Comparison of ENCODE assay signal across 26 cellular contexts in the genomic region with DNA sequence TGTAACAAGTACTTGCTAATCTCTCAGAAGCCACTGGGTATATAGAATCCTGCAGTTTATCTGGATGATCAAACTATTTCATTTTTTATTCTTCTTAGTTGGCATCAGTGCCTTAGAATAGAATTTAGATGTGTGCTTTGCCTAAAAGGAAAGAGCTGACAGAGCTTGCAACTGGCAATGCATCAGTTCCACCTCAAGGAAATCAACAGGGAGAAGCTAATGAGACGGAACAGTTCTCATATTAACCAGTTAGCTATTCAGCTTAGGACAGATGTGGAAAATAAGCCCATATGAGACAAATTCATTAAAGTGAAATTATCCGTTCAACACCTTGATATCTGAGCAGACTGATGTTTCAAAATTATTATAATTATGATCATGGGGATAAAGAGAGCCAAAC.
DNase-seq lines count a peak whose midpoint lies in the region; ATAC-seq and TF ChIP-seq lines count a peak whose summit lies in the region.
"Had no signal": no experiment of that assay in that cellular context is flagged by ENCODE, and none has a peak within 500 bp of the region (broad histone marks: within the 10 kb centered on the region; RNA-seq: fewer than 3 reads in every experiment).

No MANE protein-coding gene starts in this region.

- H4K20me1 ChIP-seq in mammary epithelial cell (ENCODE audit: insufficient read depth, low read length) = no peaks in the 10 kb centered on the region
- H4K20me1 ChIP-seq: BLaER1 treated with 17β-estradiol and CSF1 and Interleukin-3, amounts not matched to agents 10 nM and 100 nM had no signal

- no peaks in the 10 kb centered on the region for H3K27me3 Mint-ChIP-seq in naive thymus-derived CD4-positive, alpha-beta T cell
- no peaks in the 10 kb centered on the region for H3K27me3 Mint-ChIP-seq in activated CD8-positive, alpha-beta memory T cell treated with anti-CD3 and anti-CD28 coated beads, Interleukin-2, amount 10 ng/mL, durations not matched to agents 7 days and 5 days
- H3K27me3 Mint-ChIP-seq: CD4-positive, alpha-beta memory T cell had no signal

- H3K4me2 ChIP-seq in mammary epithelial cell (ENCODE audit: insufficient read depth, low read depth, low read length) = no peak overlapping the region
- H3K4me2 ChIP-seq: BLaER1 treated with 17β-estradiol and CSF1 and Interleukin-3, amounts not matched to agents 10 nM and 100 nM; SK-N-SH had no signal

- no TSS peak for BruUV-seq in mammary epithelial cell (replicated peaks; lab: Mats Ljungman, UMichigan)

- DNase-seq in Caki2 (ENCODE audit: low read depth) = peak; percentile 32
- DNase-seq in DMS79 (lab: John Stamatoyannopoulos, UW) = peak; percentile 29
- no peak for DNase-seq in mammary epithelial cell
- DNase-seq in naive thymus-derived CD4-positive, alpha-beta T cell = no peak
- no peak for DNase-seq in activated naive CD4-positive, alpha-beta T cell treated with anti-CD3 and anti-CD28 coated beads, Interleukin-2, amount 50 U/mL, for 72 hours (ENCODE audit: low spot score in 2 of 2)
- no peak for DNase-seq in uterus
- no peak for DNase-seq in activated CD8-positive, alpha-beta memory T cell treated with anti-CD3 and anti-CD28 coated beads, Interleukin-2, amount 10 ng/mL, durations not matched to agents 7 days and 5 days
- DNase-seq: ACHN; Calu3; CD4-positive, alpha-beta memory T cell; DMS153; GDM1; H7; HFFc6; MM.1S; NCI-H1048; NCI-H1417 treated with DMSO at 0.1 percent for 48 hours; NCI-H524; NCI-H774; NK-92 treated with Interleukin-12 subunit alpha and Interleukin-12 subunit beta, amount 100 ng/mL, for 24 hours; SIG-M5; SK-N-SH had no signal

- peaks cover 5% of the 10 kb centered on the region for H3K4me1 ChIP-seq in mammary epithelial cell (ENCODE audit: insufficient read depth, low read length)
- peaks cover 3 to 25% of the 10 kb centered on the region in 2 donors for H3K4me1 ChIP-seq in naive thymus-derived CD4-positive, alpha-beta T cell (ENCODE audit: control insufficient read depth in 2 of 2, insufficient read depth in 2 of 2, low read length in 2 of 2)
- H3K4me1 ChIP-seq in uterus = peaks cover 0 to 7% of the 10 kb centered on the region in 2 donors

- no peaks in the 10 kb centered on the region for H3K27me3 ChIP-seq in mammary epithelial cell (ENCODE audit: insufficient read depth, low read length)
- H3K27me3 ChIP-seq in naive thymus-derived CD4-positive, alpha-beta T cell (ENCODE audit: control insufficient read depth in 2 of 2, insufficient read depth in 2 of 2, low read length in 2 of 2) = no peaks in the 10 kb centered on the region
- no peaks in the 10 kb centered on the region for H3K27me3 ChIP-seq in uterus
- H3K27me3 ChIP-seq: BLaER1 treated with 17β-estradiol and CSF1 and Interleukin-3, amounts not matched to agents 10 nM and 100 nM had no signal

- no peaks in the 10 kb centered on the region for H3K79me2 ChIP-seq in mammary epithelial cell (ENCODE audit: insufficient read depth, low read length)

- POLR2A ChIA-PET in naive thymus-derived CD4-positive, alpha-beta T cell (lab: Charles Lee) = interaction anchor here (1.1 to 2.7 kb wide), 3 partner anchors 9 to 12 kb away, joined by 3 to 11 read pairs (median 4); no protein-coding TSS in a partner anchor

- H3K27ac ChIP-seq in mammary epithelial cell (ENCODE audit: insufficient read depth, low read depth, low read length) (no peak overlapping the region), uterus (no peak overlapping the region)
- no peak overlapping the region for H3K27ac ChIP-seq in naive thymus-derived CD4-positive, alpha-beta T cell (ENCODE audit: low read depth, low read length)
- H3K27ac ChIP-seq: BLaER1 treated with 17β-estradiol and CSF1 and Interleukin-3, amounts not matched to agents 10 nM and 100 nM had no signal

- H3K27ac Mint-ChIP-seq in naive thymus-derived CD4-positive, alpha-beta T cell = peak overlapping the region in 7 of 9 donors; percentile 50 to 83 (median 60)
- no peak overlapping the region for H3K27ac Mint-ChIP-seq in activated naive CD4-positive, alpha-beta T cell treated with anti-CD3 and anti-CD28 coated beads, Interleukin-2, amount 50 U/mL, for 72 hours
- H3K27ac Mint-ChIP-seq in activated CD8-positive, alpha-beta memory T cell treated with anti-CD3 and anti-CD28 coated beads, Interleukin-2, amount 10 ng/mL, durations not matched to agents 7 days and 5 days = no peak overlapping the region
- H3K27ac Mint-ChIP-seq: HFFc6 had no signal

- ATAC-seq in naive thymus-derived CD4-positive, alpha-beta T cell = no peak
- no peak for ATAC-seq in activated naive CD4-positive, alpha-beta T cell treated with anti-CD3 and anti-CD28 coated beads, Interleukin-2, amount 50 U/mL, for 72 hours
- no peak for ATAC-seq in GM21381 (IDR thresholded peaks at IDR 0.05; ENCODE audit: unreplicated experiment)
- no peak for ATAC-seq in activated CD8-positive, alpha-beta memory T cell treated with anti-CD3 and anti-CD28 coated beads, Interleukin-2, amount 10 ng/mL, durations not matched to agents 7 days and 5 days
- ATAC-seq: HepG2, K562 had no signal

- peak overlapping the region; percentile 37 for H2AFZ ChIP-seq in mammary epithelial cell (ENCODE audit: low read depth, low read length)

- no peak overlapping the region for H3K9ac ChIP-seq in mammary epithelial cell (ENCODE audit: insufficient read depth, low read length)
- H3K9ac ChIP-seq: BLaER1 treated with 17β-estradiol and CSF1 and Interleukin-3, amounts not matched to agents 10 nM and 100 nM; SK-N-SH had no signal

- TF ChIP-seq CTCF in mammary epithelial cell (conservative IDR thresholded peaks at IDR 0.05 in 1 of 2, IDR thresholded peaks at IDR 0.05 in 1 of 2; ENCODE audit: extremely low read depth in 1 of 2, insufficient read depth in 1 of 2, low read depth in 1 of 2, low read length in 2 of 2) (no peak), uterus (IDR thresholded peaks at IDR 0.05) (no peak)

- H3K9me3 Mint-ChIP-seq in naive thymus-derived CD4-positive, alpha-beta T cell = peaks cover 0 to 10% (median 4%) of the 10 kb centered on the region in 11 donors
- peaks cover 4 to 13% of the 10 kb centered on the region in 2 donors for H3K9me3 Mint-ChIP-seq in activated naive CD4-positive, alpha-beta T cell treated with anti-CD3 and anti-CD28 coated beads, Interleukin-2, amount 50 U/mL, for 72 hours
- H3K9me3 Mint-ChIP-seq in activated CD8-positive, alpha-beta memory T cell treated with anti-CD3 and anti-CD28 coated beads, Interleukin-2, amount 10 ng/mL, durations not matched to agents 7 days and 5 days (ENCODE audit: low read depth) = no peaks in the 10 kb centered on the region
- H3K9me3 Mint-ChIP-seq: CD4-positive, alpha-beta memory T cell had no signal

- TF ChIP-seq POLR2A in uterus (IDR thresholded peaks at IDR 0.05) = no peak

- dilution Hi-C loops in mammary epithelial cell (cut with HindIII; ENCODE audit: low sequenced_read_pairs) = no loop called here

- H3K36me3 Mint-ChIP-seq in naive thymus-derived CD4-positive, alpha-beta T cell = peaks cover 0 to 14% (median 5%) of the 10 kb centered on the region in 5 donors
- peaks cover 20 to 21% of the 10 kb centered on the region in 2 donors for H3K36me3 Mint-ChIP-seq in activated naive CD4-positive, alpha-beta T cell treated with anti-CD3 and anti-CD28 coated beads, Interleukin-2, amount 50 U/mL, for 72 hours
- H3K36me3 Mint-ChIP-seq in activated CD8-positive, alpha-beta memory T cell treated with anti-CD3 and anti-CD28 coated beads, Interleukin-2, amount 10 ng/mL, durations not matched to agents 7 days and 5 days = no peaks in the 10 kb centered on the region
- H3K36me3 Mint-ChIP-seq: CD4-positive, alpha-beta memory T cell had no signal

- in situ Hi-C loops in Caki2 (cut with HindIII; ENCODE audit: low pct_unique_long_range_greater_than_20kb, low sequenced_read_pairs) = no loop called here
- in situ Hi-C loops in mammary epithelial cell (cut with MboI; ENCODE audit: low sequenced_read_pairs in 2 of 2) = no loop called here

- no peaks in the 10 kb centered on the region for H3K9me3 ChIP-seq in mammary epithelial cell (replicated peaks; ENCODE audit: insufficient read depth, low read length)
- H3K9me3 ChIP-seq in naive thymus-derived CD4-positive, alpha-beta T cell (ENCODE audit: control insufficient read depth in 2 of 3, low read length in 3 of 3) = no peaks in the 10 kb centered on the region
- H3K9me3 ChIP-seq in uterus = no peaks in the 10 kb centered on the region
- H3K9me3 ChIP-seq: SK-N-SH had no signal

- intact Hi-C loops in mammary epithelial cell (cut with micrococcal nuclease) = no loop called here
- intact Hi-C loops in naive thymus-derived CD4-positive, alpha-beta T cell (cut with micrococcal nuclease) = no loop called here
- intact Hi-C loops in uterus (cut with DNase I; ENCODE audit: low total_unique reads) = no loop called here

- H3K36me3 ChIP-seq in mammary epithelial cell (ENCODE audit: insufficient read depth, low read length) = no peaks in the 10 kb centered on the region
- no peaks in the 10 kb centered on the region for H3K36me3 ChIP-seq in naive thymus-derived CD4-positive, alpha-beta T cell (ENCODE audit: control insufficient read depth in 2 of 3, insufficient read depth in 3 of 3, low read length in 3 of 3)
- no peaks in the 10 kb centered on the region for H3K36me3 ChIP-seq in uterus
- H3K36me3 ChIP-seq: BLaER1 treated with 17β-estradiol and CSF1 and Interleukin-3, amounts not matched to agents 10 nM and 100 nM had no signal

- peaks cover 25 to 76% (median 58%) of the 10 kb centered on the region in 7 donors for H3K4me1 Mint-ChIP-seq in naive thymus-derived CD4-positive, alpha-beta T cell
- no peaks in the 10 kb centered on the region for H3K4me1 Mint-ChIP-seq in activated CD8-positive, alpha-beta memory T cell treated with anti-CD3 and anti-CD28 coated beads, Interleukin-2, amount 10 ng/mL, durations not matched to agents 7 days and 5 days

- peak overlapping the region in 7 of 10 donors; percentile 16 to 66 (median 41) for H3K4me3 Mint-ChIP-seq in naive thymus-derived CD4-positive, alpha-beta T cell
- no peak overlapping the region for H3K4me3 Mint-ChIP-seq in activated CD8-positive, alpha-beta memory T cell treated with anti-CD3 and anti-CD28 coated beads, Interleukin-2, amount 10 ng/mL, durations not matched to agents 7 days and 5 days
- H3K4me3 Mint-ChIP-seq: CD4-positive, alpha-beta memory T cell; HFFc6 had no signal

- H3K4me3 ChIP-seq in mammary epithelial cell (replicated peaks in 1 of 3; ENCODE audit: insufficient read depth in 1 of 3, low read depth in 2 of 3, low read length in 3 of 3) (no peak overlapping the region), uterus (no peak overlapping the region)
- no peak overlapping the region for H3K4me3 ChIP-seq in naive thymus-derived CD4-positive, alpha-beta T cell (ENCODE audit: low read length)
- H3K4me3 ChIP-seq: BLaER1 treated with 17β-estradiol and CSF1 and Interleukin-3, amounts not matched to agents 10 nM and 100 nM; K562 had no signal

- 96% methylated on average over 2 of the region's 2 CpGs for WGBS in mammary epithelial cell (ENCODE audit: low coverage, missing lambda C conversion rate)

- CTCF ChIA-PET in mammary epithelial cell (lab: Charles Lee; ENCODE audit: low non-redundant PET) = no interaction called here
- CTCF ChIA-PET in naive thymus-derived CD4-positive, alpha-beta T cell (lab: Charles Lee) = no interaction called here
- CTCF ChIA-PET in activated CD8-positive, alpha-beta memory T cell treated with anti-CD3 and anti-CD28 coated beads, Interleukin-2, amount 10 ng/mL, durations not matched to agents 7 days and 5 days (lab: Charles Lee) = no interaction called here

Comparison
In these comparisons a context has a peak if more than half of its experiments do, and no peak if none do; other contexts are left out.
1. DNase-seq: peak in Caki2 (single experiment) and DMS79 (single experiment); none in mammary epithelial cell (single experiment), naive thymus-derived CD4-positive, alpha-beta T cell (0 of 9), activated naive CD4-positive, alpha-beta T cell treated with anti-CD3 and anti-CD28 coated beads, Interleukin-2, amount 50 U/mL, for 72 hours (0 of 2), uterus (0 of 2) and activated CD8-positive, alpha-beta memory T cell treated with anti-CD3 and anti-CD28 coated beads, Interleukin-2, amount 10 ng/mL, durations not matched to agents 7 days and 5 days (single experiment).
2. H3K27ac Mint-ChIP-seq: peak in naive thymus-derived CD4-positive, alpha-beta T cell (7 of 9); none in activated naive CD4-positive, alpha-beta T cell treated with anti-CD3 and anti-CD28 coated beads, Interleukin-2, amount 50 U/mL, for 72 hours (0 of 2) and activated CD8-positive, alpha-beta memory T cell treated with anti-CD3 and anti-CD28 coated beads, Interleukin-2, amount 10 ng/mL, durations not matched to agents 7 days and 5 days (single experiment).